In the genomic region with DNA sequence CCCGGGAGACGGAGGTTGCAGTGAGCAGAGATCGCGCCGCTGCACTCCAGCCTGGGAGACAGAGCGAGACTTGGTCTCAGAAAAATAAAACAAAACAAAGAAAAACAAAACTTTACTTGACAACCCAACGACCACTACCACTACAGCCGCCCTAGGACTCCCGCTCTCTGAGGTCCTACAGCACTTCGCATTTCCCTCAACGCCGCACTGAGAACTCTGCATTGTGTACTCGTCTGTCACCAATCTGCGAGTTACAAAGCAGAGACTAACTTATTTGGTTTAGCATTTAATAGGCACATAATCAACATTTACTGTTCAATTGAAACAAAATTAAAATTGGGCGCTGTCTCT, we compare ENCODE assay signal across 8 cellular contexts. TPM values are rescaled to one million over a fixed set of nuclear protein-coding genes. Genes with fewer than 3 reads are reported as not detected.
DNase-seq lines count a peak whose midpoint lies in the region; ATAC-seq and TF ChIP-seq lines count a peak whose summit lies in the region.

No MANE protein-coding gene starts in this region.

- peak overlapping the region; percentile 99 for H3K4me3 Mint-ChIP-seq in HFFc6
- H3K4me3 Mint-ChIP-seq in activated T-cell treated with anti-CD3 and anti-CD28 coated beads, Interleukin-2, amount 50 U/mL, for 72 hours: peak overlapping the region; percentile 97 to 98

- H3K4me1 Mint-ChIP-seq in HFFc6 (ENCODE audit: low read depth): peaks cover 17% of the 10 kb centered on the region
- peaks cover 38% of the 10 kb centered on the region for H3K4me1 Mint-ChIP-seq in activated T-cell treated with anti-CD3 and anti-CD28 coated beads, Interleukin-2, amount 50 U/mL, for 72 hours (ENCODE audit: low read depth)

- peak overlapping the region; percentile 100 for H3K27ac Mint-ChIP-seq in HFFc6
- peak overlapping the region; percentile 100 for H3K27ac Mint-ChIP-seq in activated T-cell treated with anti-CD3 and anti-CD28 coated beads, Interleukin-2, amount 50 U/mL, for 72 hours

- no peak for TF ChIP-seq EP300 in gastroesophageal sphincter (IDR thresholded peaks at IDR 0.05)

- H4K20me1 ChIP-seq in BLaER1 treated with 17β-estradiol and CSF1 and Interleukin-3, amounts not matched to agents 10 nM and 100 nM: peaks cover 36 to 39% (median 37%) of the 10 kb centered on the region in 11 experiments

- peaks cover 38% of the 10 kb centered on the region for H3K36me3 Mint-ChIP-seq in HFFc6 (ENCODE audit: low read depth)
- peaks cover 13 to 31% of the 10 kb centered on the region in 2 donors for H3K36me3 Mint-ChIP-seq in activated T-cell treated with anti-CD3 and anti-CD28 coated beads, Interleukin-2, amount 50 U/mL, for 72 hours (ENCODE audit: insufficient read depth in 2 of 2)

- H3K27ac ChIP-seq in BLaER1 treated with 17β-estradiol and CSF1 and Interleukin-3, amounts not matched to agents 10 nM and 100 nM: peak overlapping the region; percentile 96 to 99 (median 98)
- peak overlapping the region; percentile 91 to 99 (median 94) for H3K27ac ChIP-seq in gastroesophageal sphincter

- peaks cover 8% of the 10 kb centered on the region for H3K9me3 Mint-ChIP-seq in HFFc6
- no peaks in the 10 kb centered on the region for H3K9me3 Mint-ChIP-seq in activated T-cell treated with anti-CD3 and anti-CD28 coated beads, Interleukin-2, amount 50 U/mL, for 72 hours

- H3K27me3 Mint-ChIP-seq in HFFc6 (ENCODE audit: insufficient read depth): no peaks in the 10 kb centered on the region
- H3K27me3 Mint-ChIP-seq in activated T-cell treated with anti-CD3 and anti-CD28 coated beads, Interleukin-2, amount 50 U/mL, for 72 hours (ENCODE audit: low read depth): no peaks in the 10 kb centered on the region

- H3K9ac ChIP-seq in BLaER1 treated with 17β-estradiol and CSF1 and Interleukin-3, amounts not matched to agents 10 nM and 100 nM: peak overlapping the region; percentile 96 to 99 (median 98)

- TF ChIP-seq CTCF in HFFc6 (IDR thresholded peaks at IDR 0.05): no peak
- TF ChIP-seq CTCF in gastroesophageal sphincter (IDR thresholded peaks at IDR 0.05): no peak

- H3K27me3 ChIP-seq in BLaER1 treated with 17β-estradiol and CSF1 and Interleukin-3, amounts not matched to agents 10 nM and 100 nM: no peaks in the 10 kb centered on the region
- H3K27me3 ChIP-seq in gastroesophageal sphincter: no peaks in the 10 kb centered on the region

- TF ChIP-seq POLR2A in gastroesophageal sphincter (IDR thresholded peaks at IDR 0.05): no peak

- 8 to 15% methylated on average over 9 to 15 of the region's 15 CpGs for WGBS in gastroesophageal sphincter (ENCODE audit: low coverage in 1 of 2), 2 donors

- no peak for ATAC-seq in activated T-cell treated with anti-CD3 and anti-CD28 coated beads, Interleukin-2, amount 50 U/mL, for 72 hours (replicated peaks in 1 of 2)
- ATAC-seq in gastroesophageal sphincter (peak; percentile 26), GM21423 (IDR thresholded peaks at IDR 0.05; ENCODE audit: unreplicated experiment) (no peak)

- intact Hi-C loops in posterior vena cava (cut with DNase I): no loop called here

- no peaks in the 10 kb centered on the region for H3K9me3 ChIP-seq in BLaER1 treated with 17β-estradiol and CSF1 and Interleukin-3, amounts not matched to agents 10 nM and 100 nM (replicated peaks in 1 of 11)
- H3K9me3 ChIP-seq in gastroesophageal sphincter: no peaks in the 10 kb centered on the region

- peaks cover 27 to 32% (median 30%) of the 10 kb centered on the region in 11 experiments for H3K36me3 ChIP-seq in BLaER1 treated with 17β-estradiol and CSF1 and Interleukin-3, amounts not matched to agents 10 nM and 100 nM
- H3K36me3 ChIP-seq in gastroesophageal sphincter: peaks cover 0 to 25% of the 10 kb centered on the region in 2 donors

- H3K4me2 ChIP-seq in BLaER1 treated with 17β-estradiol and CSF1 and Interleukin-3, amounts not matched to agents 10 nM and 100 nM: peak overlapping the region; percentile 78 to 100 (median 92)

- peak overlapping the region; percentile 75 to 91 (median 82) for H3K4me3 ChIP-seq in BLaER1 treated with 17β-estradiol and CSF1 and Interleukin-3, amounts not matched to agents 10 nM and 100 nM
- peak overlapping the region; percentile 72 to 99 for H3K4me3 ChIP-seq in gastroesophageal sphincter

- peaks cover 33 to 51% (median 37%) of the 10 kb centered on the region in 10 experiments for H3K4me1 ChIP-seq in BLaER1 treated with 17β-estradiol and CSF1 and Interleukin-3, amounts not matched to agents 10 nM and 100 nM
- peaks cover 0 to 49% (median 28%) of the 10 kb centered on the region in 3 donors for H3K4me1 ChIP-seq in gastroesophageal sphincter

- DNase-seq in HFFc6 (no peak), posterior vena cava (ENCODE audit: low spot score) (peak; percentile 65), HCEC 1CT (no peak)
- DNase-seq in activated T-cell treated with anti-CD3 and anti-CD28 coated beads, Interleukin-2, amount 50 U/mL, for 72 hours: peak in 1 of 2 donors; percentile 23
- no peak for DNase-seq in effector CD8-positive, alpha-beta T cell (lab: John Stamatoyannopoulos, UW)

RNA-seq across cellular contexts. Expression of a gene that starts 0.5 kb away (rescaled TPM):
- 100 to 1,000 TPM; 128 to 173 (median 153) TPM for total RNA-seq in HFFc6 (2021; fragmentation: NEBNext Ultra II Directional; extraction: Animal tissue kit (Norgen Biotek cat#: 25700))
- 100 to 1,000 TPM; 181 to 188 TPM for total RNA-seq in activated T-cell treated with anti-CD3 and anti-CD28 coated beads, Interleukin-2, amount 50 U/mL, for 72 hours
- total RNA-seq in gastroesophageal sphincter: 100 to 1,000 TPM in 2 of 4 donors, 10 to 100 TPM in 2; 84.4 to 146 (median 99.0) TPM
- 100 to 1,000 TPM; 113 TPM for total RNA-seq in posterior vena cava

RNA-seq across cellular contexts. Expression of a gene that starts 7.5 kb away (rescaled TPM):
- total RNA-seq in HFFc6 (2021; fragmentation: NEBNext Ultra II Directional; extraction: Animal tissue kit (Norgen Biotek cat#: 25700)): 10 to 100 TPM; 16.4 to 25.9 (median 23.9) TPM
- total RNA-seq in activated T-cell treated with anti-CD3 and anti-CD28 coated beads, Interleukin-2, amount 50 U/mL, for 72 hours: 10 to 100 TPM; 32.6 to 40.0 TPM
- total RNA-seq in gastroesophageal sphincter: 10 to 100 TPM in 3 of 4 donors, 1 to 10 TPM in 1; 9.2 to 16.7 (median 13.2) TPM
- 10 to 100 TPM; 12.1 to 14.3 TPM for total RNA-seq in posterior vena cava
